In genomic region chr12:113130457-113131135, GRCh38 we compare ENCODE assay signal across 10 cellular contexts. TPM values are rescaled to one million over a fixed set of nuclear protein-coding genes. Genes with fewer than 3 reads are reported as not detected.
DNase-seq lines count a peak whose midpoint lies in the region; ATAC-seq and TF ChIP-seq lines count a peak whose summit lies in the region.
"Had no signal": no experiment of that assay in that cellular context is flagged by ENCODE, and none has a peak within 500 bp of the region (broad histone marks: within the 10 kb centered on the region; RNA-seq: fewer than 3 reads in every experiment).

No MANE protein-coding gene starts in this region.

- no peak overlapping the region for H4K8ac ChIP-seq in IMR-90 (ENCODE audit: low read depth in 2 of 2, low read length in 2 of 2)

- dilution Hi-C loops in IMR-90 (cut with HindIII; ENCODE audit: low sequenced_read_pairs, unreplicated experiment) = no loop called here

- no peak overlapping the region for H2BK15ac ChIP-seq in IMR-90 (ENCODE audit: low read depth, low read length)

- no peaks in the 10 kb centered on the region for H3K79me1 ChIP-seq in IMR-90 (ENCODE audit: low read depth in 1 of 2, low read length in 2 of 2)

- CTCF ChIA-PET in IMR-90 (lab: Yijun Ruan, JAX) = no interaction called here

- WGBS in IMR-90 (ENCODE audit: extremely low coverage in 2 of 2, insufficient read length in 1 of 2), 2 experiments = 58% methylated on average over 9 of the region's 18 CpGs; no CpG with 5 or more reads in 1 of the 2 experiments

- H3K9ac ChIP-seq in IMR-90 (ENCODE audit: low read depth, low read length) = no peak overlapping the region

- H2BK20ac ChIP-seq in IMR-90 (ENCODE audit: low read depth, low read length) = no peak overlapping the region

- H4K20me1 ChIP-seq in IMR-90 (ENCODE audit: insufficient read depth, low read length) = no peaks in the 10 kb centered on the region

- no peaks in the 10 kb centered on the region for H3K9me3 ChIP-seq in IMR-90 (ENCODE audit: control insufficient read depth, insufficient read depth, low read length)

- no peak overlapping the region for H2BK120ac ChIP-seq in IMR-90 (ENCODE audit: low read depth, low read length)

- no peak overlapping the region for H3K4ac ChIP-seq in IMR-90 (ENCODE audit: low read depth, low read length)

- DNase-seq in IMR-90 (no peak), astrocyte of the hippocampus (ENCODE audit: low read depth, low spot score) (peak; percentile 42), myocyte (ENCODE audit: low read depth) (peak; percentile 22), NCI-H1436 (lab: John Stamatoyannopoulos, UW) (no peak)
- no peak for DNase-seq in activated CD4-positive, alpha-beta T cell treated with anti-CD3 and anti-CD28 coated beads, Interleukin-2, amount 50 U/mL, for 1 hour
- no peak for DNase-seq in activated CD4-positive, alpha-beta T cell treated with anti-CD3 and anti-CD28 coated beads for 4 hours
- DNase-seq: GF-D8 had no signal

- H3K56ac ChIP-seq in IMR-90 (ENCODE audit: extremely low read depth, insufficient read depth, low read length) = no peak overlapping the region

- BruUV-seq in IMR-90 (replicated peaks; lab: Mats Ljungman, UMichigan) = no TSS peak

- intact Hi-C loops in IMR-90 (cut with micrococcal nuclease) = no loop called here

- no peak overlapping the region for H2AFZ ChIP-seq in IMR-90 (replicated peaks; ENCODE audit: low read length, poor library complexity)

- H3K36me3 ChIP-seq in IMR-90 (ENCODE audit: control insufficient read depth, insufficient read depth, low read length) = no peaks in the 10 kb centered on the region
- H3K36me3 ChIP-seq: tibial nerve had no signal

- H3K9me1 ChIP-seq in IMR-90 (ENCODE audit: insufficient read depth, low read length) = no peaks in the 10 kb centered on the region

- ATAC-seq in IMR-90 (ENCODE audit: low read depth) (no peak), GM18498 (IDR thresholded peaks at IDR 0.05; ENCODE audit: unreplicated experiment) (no peak)

- H2AK5ac ChIP-seq in IMR-90 (ENCODE audit: low read depth, low read length) = no peak overlapping the region

- no peak overlapping the region for H4K91ac ChIP-seq in IMR-90 (ENCODE audit: insufficient read depth, low read depth, low read length)

- in situ Hi-C loops in IMR-90 (cut with MboI; ENCODE audit: low sequenced_read_pairs) = no loop called here

- no peak overlapping the region for H3K14ac ChIP-seq in IMR-90 (replicated peaks; ENCODE audit: low read depth, low read length)

- no peak overlapping the region for H3K4me3 ChIP-seq in IMR-90 (ENCODE audit: insufficient read depth, low read depth, low read length)
- H3K4me3 ChIP-seq: tibial nerve had no signal

- peak overlapping the region; percentile 39 for H2AK9ac ChIP-seq in IMR-90 (replicated peaks; ENCODE audit: low read depth, low read length, poor library complexity)

- H3K27me3 ChIP-seq in IMR-90 (ENCODE audit: control insufficient read depth, insufficient read depth, low read length) = peaks cover 3% of the 10 kb centered on the region

- no peak overlapping the region for H3K23ac ChIP-seq in IMR-90 (ENCODE audit: low read depth, low read length)

- TF ChIP-seq POLR2A in IMR-90 (IDR thresholded peaks at IDR 0.05; ENCODE audit: low read depth, low read length) = no peak

- POLR2A ChIA-PET in IMR-90 (lab: Charles Lee; ENCODE audit: unreplicated experiment) = no interaction called here

- H3K4me2 ChIP-seq in IMR-90 (ENCODE audit: low read depth, low read length) = no peak overlapping the region

- no peak overlapping the region for H3K18ac ChIP-seq in IMR-90 (ENCODE audit: low read depth, low read length)

- no peaks in the 10 kb centered on the region for H3K4me1 ChIP-seq in IMR-90 (ENCODE audit: control insufficient read depth, insufficient read depth, low read length)

- no peak for TF ChIP-seq RAD21 in IMR-90 (IDR thresholded peaks at IDR 0.05; ENCODE audit: low read length)

- no peak overlapping the region for H2BK5ac ChIP-seq in IMR-90 (ENCODE audit: low read depth, low read length, poor library complexity, severe bottlenecking)

- H4K5ac ChIP-seq in IMR-90 (ENCODE audit: low read depth, low read length) = no peak overlapping the region

- peak; percentile 21 for TF ChIP-seq CTCF in C4-2B (conservative IDR thresholded peaks at IDR 0.05)
- TF ChIP-seq CTCF in IMR-90 (conservative IDR thresholded peaks at IDR 0.05; ENCODE audit: low read depth, low read length) = no peak

- H3K27ac ChIP-seq in C4-2B (no peak overlapping the region), IMR-90 (ENCODE audit: insufficient read depth, low read length) (no peak overlapping the region)

TF ChIP-seq in IMR-90, 13 proteins besides CTCF, POLR2A, EP300 and RAD21:
- TF ChIP-seq USF2 (IDR thresholded peaks at IDR 0.05; ENCODE audit: low read depth, low read length) (no peak), MXI1 (IDR thresholded peaks at IDR 0.05; ENCODE audit: borderline replicate concordance, low read depth, low read length) (no peak), SMC3 (IDR thresholded peaks at IDR 0.05; ENCODE audit: low read depth, low read length) (no peak), FOS (IDR thresholded peaks at IDR 0.05; ENCODE audit: low read depth, low read length) (no peak)
- TF ChIP-seq, protein P1, sequence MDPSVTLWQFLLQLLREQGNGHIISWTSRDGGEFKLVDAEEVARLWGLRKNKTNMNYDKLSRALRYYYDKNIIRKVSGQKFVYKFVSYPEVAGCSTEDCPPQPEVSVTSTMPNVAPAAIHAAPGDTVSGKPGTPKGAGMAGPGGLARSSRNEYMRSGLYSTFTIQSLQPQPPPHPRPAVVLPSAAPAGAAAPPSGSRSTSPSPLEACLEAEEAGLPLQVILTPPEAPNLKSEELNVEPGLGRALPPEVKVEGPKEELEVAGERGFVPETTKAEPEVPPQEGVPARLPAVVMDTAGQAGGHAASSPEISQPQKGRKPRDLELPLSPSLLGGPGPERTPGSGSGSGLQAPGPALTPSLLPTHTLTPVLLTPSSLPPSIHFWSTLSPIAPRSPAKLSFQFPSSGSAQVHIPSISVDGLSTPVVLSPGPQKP (IDR thresholded peaks at IDR 0.05; ENCODE audit: borderline replicate concordance, low read depth, low read length) = no peak

RNA-seq across cellular contexts. Expression of gene RASAL1, which starts 5.0 kb away (rescaled TPM):
- not detected in 2 replicates for total RNA-seq in IMR-90 (2012; rRNA removed)
- polyA plus RNA-seq in IMR-90 (2012; rRNA removed) = not detected in 2 replicates
- not detected in 2 replicates for polyA plus RNA-seq in IMR-90 (2012; cell fraction: cytosol; rRNA removed)
- polyA plus RNA-seq in IMR-90 (2012; cell fraction: nucleus; rRNA removed; ENCODE audit: low replicate concordance) = not detected in 2 replicates
- not detected in 2 replicates for total RNA-seq in myocyte
- polyA plus RNA-seq in myocyte (2012) = not detected

RNA-seq across cellular contexts. Expression of gene CFAP73, which starts 18.9 kb away (rescaled TPM):
- total RNA-seq in IMR-90 (2012; rRNA removed) (not detected in 2 replicates), myocyte (not detected in 2 replicates)
- not detected in 2 replicates for polyA plus RNA-seq in IMR-90 (2012; rRNA removed)
- polyA plus RNA-seq in IMR-90 (2012; cell fraction: cytosol; rRNA removed) = not detected in 2 replicates
- not detected in 2 replicates for polyA plus RNA-seq in IMR-90 (2012; cell fraction: nucleus; rRNA removed; ENCODE audit: low replicate concordance)
- polyA plus RNA-seq in myocyte (2012) = 0.06 TPM
- total RNA-seq: tibial nerve had no signal

RNA-seq across cellular contexts. Expression of gene DDX54, which starts 54.7 kb away (rescaled TPM):
- total RNA-seq in IMR-90 (2012; rRNA removed) (23.8 and 24.4 TPM in 2 replicates), myocyte (78.5 and 80.3 TPM in 2 replicates)
- 47.5 and 55.1 TPM in 2 replicates for polyA plus RNA-seq in IMR-90 (2012; rRNA removed)
- polyA plus RNA-seq in IMR-90 (2012; cell fraction: cytosol; rRNA removed) = 33.5 and 54.5 TPM in 2 replicates
- 74.8 and 97.8 TPM in 2 replicates for polyA plus RNA-seq in IMR-90 (2012; cell fraction: nucleus; rRNA removed; ENCODE audit: low replicate concordance)
- polyA plus RNA-seq in myocyte (2012) = 39.6 TPM

RNA-seq across cellular contexts. Expression of gene RITA1, which starts 54.9 kb away (rescaled TPM):
- total RNA-seq in IMR-90 (2012; rRNA removed) (14.7 and 15.0 TPM in 2 replicates), myocyte (43.7 and 65.3 TPM in 2 replicates)
- 14.2 and 15.2 TPM in 2 replicates for polyA plus RNA-seq in IMR-90 (2012; rRNA removed)
- 9.9 and 17.3 TPM in 2 replicates for polyA plus RNA-seq in IMR-90 (2012; cell fraction: cytosol; rRNA removed)
- 7.1 and 9.4 TPM in 2 replicates for polyA plus RNA-seq in IMR-90 (2012; cell fraction: nucleus; rRNA removed; ENCODE audit: low replicate concordance)
- 24.9 TPM for polyA plus RNA-seq in myocyte (2012)

Comparison
In these comparisons a context has a peak if more than half of its experiments do, and no peak if none do; other contexts are left out.
1. DNase-seq: peak in astrocyte of the hippocampus (single experiment) and myocyte (single experiment); none in IMR-90 (single experiment), NCI-H1436 (single experiment), activated CD4-positive, alpha-beta T cell treated with anti-CD3 and anti-CD28 coated beads, Interleukin-2, amount 50 U/mL, for 1 hour (single experiment) and activated CD4-positive, alpha-beta T cell treated with anti-CD3 and anti-CD28 coated beads for 4 hours (0 of 2).